ENCODE assay signal across 27 cellular contexts in genomic region chr1:173448945-173449344, GRCh38.
"Had no signal": no experiment of that assay in that cellular context is flagged by ENCODE, and none has a peak within 500 bp of the region (broad histone marks: within the 10 kb centered on the region; RNA-seq: fewer than 3 reads in every experiment).

No MANE protein-coding gene starts in this region.

- H3K4me1 ChIP-seq: colonic mucosa had no signal

- H3K36me3 ChIP-seq: cardiac muscle cell, colonic mucosa had no signal

- H3K27ac ChIP-seq: cardiac muscle cell, colonic mucosa, VCaP had no signal

- H3K27me3 Mint-ChIP-seq: activated CD4-positive, alpha-beta memory T cell treated with anti-CD3 and anti-CD28 coated beads for 36 hours; activated naive CD8-positive, alpha-beta T cell; activated T-helper 17 cell treated with anti-CD3 and anti-CD28 coated beads, Interleukin-2, amount 50 U/mL, for 72 hours; T-cell had no signal

- H3K4me3 ChIP-seq: cardiac muscle cell, colonic mucosa had no signal

- DNase-seq: activated CD4-positive, alpha-beta memory T cell treated with anti-CD3 and anti-CD28 coated beads for 36 hours; activated CD4-positive, alpha-beta T cell treated with anti-CD3 and anti-CD28 coated beads for 48 hours; activated CD8-positive, alpha-beta memory T cell treated with anti-CD3 and anti-CD28 coated beads for 24 hours; activated gamma-delta T cell; activated naive CD4-positive, alpha-beta T cell treated with anti-CD3 and anti-CD28 coated beads for 36 hours; activated T-cell treated with anti-CD3 and anti-CD28 coated beads, Interleukin-2, amount 50 U/mL, for 4 hours; amygdala; colonic mucosa; Kasumi-1; NCI-H1105 treated with DMSO at 0.1 percent for 48 hours; NCI-H146; NCI-H187 treated with DMSO at 0.1 percent for 48 hours; NCI-H2081 treated with DMSO at 0.1 percent for 48 hours; NCI-H446; NCI-H524; PC-3; SHP77 treated with DMSO at 0.1 percent for 48 hours; T-cell; T-helper 2 cell; T1000 had no signal

- H3K27me3 ChIP-seq: cardiac muscle cell, colonic mucosa had no signal

- H3K4me1 Mint-ChIP-seq: brain had no signal

- H3K9me3 ChIP-seq: colonic mucosa had no signal

- H3K4me3 Mint-ChIP-seq: activated CD4-positive, alpha-beta memory T cell treated with anti-CD3 and anti-CD28 coated beads for 36 hours; activated naive CD4-positive, alpha-beta T cell treated with anti-CD3 and anti-CD28 coated beads for 36 hours; activated naive CD8-positive, alpha-beta T cell; activated T-cell treated with anti-CD3 and anti-CD28 coated beads, Interleukin-2, amount 50 U/mL, for 4 hours; activated T-helper 17 cell treated with anti-CD3 and anti-CD28 coated beads, Interleukin-2, amount 50 U/mL, for 72 hours; brain; T-cell had no signal

- FAIRE-seq: astrocyte, RCC 7860 had no signal

- ATAC-seq: activated T-cell treated with anti-CD3 and anti-CD28 coated beads, Interleukin-2, amount 50 U/mL, for 4 hours; activated T-helper 17 cell treated with anti-CD3 and anti-CD28 coated beads, Interleukin-2, amount 50 U/mL, for 72 hours; PC-3; T-cell had no signal

- H3K27ac Mint-ChIP-seq: activated CD4-positive, alpha-beta memory T cell treated with anti-CD3 and anti-CD28 coated beads for 36 hours; activated naive CD4-positive, alpha-beta T cell treated with anti-CD3 and anti-CD28 coated beads for 36 hours; activated naive CD8-positive, alpha-beta T cell; activated T-helper 17 cell treated with anti-CD3 and anti-CD28 coated beads, Interleukin-2, amount 50 U/mL, for 72 hours; brain; T-cell had no signal
